Comparison of ENCODE assay signal across 8 cellular contexts in genomic region chr6:6788394-6789020, GRCh38.
DNase-seq lines count a peak whose midpoint lies in the region; ATAC-seq and TF ChIP-seq lines count a peak whose summit lies in the region.

No MANE protein-coding gene starts in this region.

- peak; percentile 80 for ATAC-seq in CD4-positive, alpha-beta T cell (ENCODE audit: poor library complexity)
- ATAC-seq in GM21526 (IDR thresholded peaks at IDR 0.05; ENCODE audit: low FRiP score, unreplicated experiment) (peak; percentile 69), HG03442 (IDR thresholded peaks at IDR 0.05; ENCODE audit: unreplicated experiment) (no peak)
- ATAC-seq in stimulated activated naive CD8-positive, alpha-beta T cell treated with anti-CD3 and anti-CD28 coated beads, Interleukin-15, amount 100 ng/mL, for 72 hours, result peak; percentile 78

- no peak for DNase-seq in CD4-positive, alpha-beta T cell
- peak; percentile 75 for DNase-seq in NCI-H748 (lab: John Stamatoyannopoulos, UW; ENCODE audit: unreplicated experiment)
- no peak for DNase-seq in endothelial cell (ENCODE audit: low spot score)
- DNase-seq in stimulated activated naive CD8-positive, alpha-beta T cell treated with anti-CD3 and anti-CD28 coated beads, Interleukin-15, amount 100 ng/mL, for 72 hours, result no peak
- no peak for DNase-seq in ureter (ENCODE audit: low spot score)
- DNase-seq in mesenchymal stem cell, result no peak

- no peaks in the 10 kb centered on the region for H3K36me3 Mint-ChIP-seq in CD4-positive, alpha-beta T cell (ENCODE audit: low read depth)
- no peaks in the 10 kb centered on the region for H3K36me3 Mint-ChIP-seq in endothelial cell (ENCODE audit: low read depth, unreplicated experiment)

- H2BK5ac ChIP-seq in mesenchymal stem cell (ENCODE audit: low read depth, low read length, poor library complexity, severe bottlenecking), result no peak overlapping the region

- H2AK5ac ChIP-seq in mesenchymal stem cell (ENCODE audit: low read length, severe bottlenecking), result no peak overlapping the region

- no peak overlapping the region for H3K18ac ChIP-seq in mesenchymal stem cell (ENCODE audit: low read depth in 1 of 2, low read length in 2 of 2)

- H3K9me3 ChIP-seq in CD4-positive, alpha-beta T cell (ENCODE audit: control insufficient read depth, low read length), result no peaks in the 10 kb centered on the region
- no peaks in the 10 kb centered on the region for H3K9me3 ChIP-seq in mesenchymal stem cell (ENCODE audit: control insufficient read depth, low read length)

- POLR2A ChIA-PET in CD4-positive, alpha-beta T cell (lab: Charles Lee), result no interaction called here

- H2AFZ ChIP-seq in mesenchymal stem cell (ENCODE audit: low read depth, low read length), result no peak overlapping the region

- no peak overlapping the region for H3K4me3 Mint-ChIP-seq in CD4-positive, alpha-beta T cell
- no peak overlapping the region for H3K4me3 Mint-ChIP-seq in endothelial cell (ENCODE audit: unreplicated experiment)
- H3K4me3 Mint-ChIP-seq in stimulated activated naive CD8-positive, alpha-beta T cell treated with anti-CD3 and anti-CD28 coated beads, Interleukin-15, amount 100 ng/mL, for 72 hours, result no peak overlapping the region

- H3K27ac Mint-ChIP-seq in CD4-positive, alpha-beta T cell, result no peak overlapping the region
- no peak overlapping the region for H3K27ac Mint-ChIP-seq in endothelial cell (ENCODE audit: unreplicated experiment)
- no peak overlapping the region for H3K27ac Mint-ChIP-seq in stimulated activated naive CD8-positive, alpha-beta T cell treated with anti-CD3 and anti-CD28 coated beads, Interleukin-15, amount 100 ng/mL, for 72 hours

- no peak overlapping the region for H3K27ac ChIP-seq in CD4-positive, alpha-beta T cell (ENCODE audit: low read depth, low read length)
- H3K27ac ChIP-seq in mesenchymal stem cell (ENCODE audit: low read length, poor library complexity, severe bottlenecking), result no peak overlapping the region

- no peak overlapping the region for H2BK12ac ChIP-seq in mesenchymal stem cell (ENCODE audit: low read length in 2 of 2)

- H3K14ac ChIP-seq in mesenchymal stem cell (ENCODE audit: low read length in 2 of 2), result no peak overlapping the region

- H3K4ac ChIP-seq in mesenchymal stem cell (ENCODE audit: low read depth in 1 of 2, low read length in 2 of 2), result no peak overlapping the region

- CTCF ChIA-PET in CD4-positive, alpha-beta T cell (lab: Charles Lee), result interaction anchor here (1.0 to 1.1 kb wide), 2 partner anchors 51 to 450 kb away, joined by 3 to 5 read pairs; no protein-coding TSS in a partner anchor

- H3K4me1 Mint-ChIP-seq in CD4-positive, alpha-beta T cell (ENCODE audit: low read depth), result no peaks in the 10 kb centered on the region
- H3K4me1 Mint-ChIP-seq in endothelial cell (ENCODE audit: unreplicated experiment), result peaks cover 17% of the 10 kb centered on the region
- H3K4me1 Mint-ChIP-seq in stimulated activated naive CD8-positive, alpha-beta T cell treated with anti-CD3 and anti-CD28 coated beads, Interleukin-15, amount 100 ng/mL, for 72 hours, result peaks cover 16% of the 10 kb centered on the region

- H3K27me3 Mint-ChIP-seq in CD4-positive, alpha-beta T cell, result no peaks in the 10 kb centered on the region
- peaks cover 3% of the 10 kb centered on the region for H3K27me3 Mint-ChIP-seq in endothelial cell (ENCODE audit: unreplicated experiment)
- no peaks in the 10 kb centered on the region for H3K27me3 Mint-ChIP-seq in stimulated activated naive CD8-positive, alpha-beta T cell treated with anti-CD3 and anti-CD28 coated beads, Interleukin-15, amount 100 ng/mL, for 72 hours

- no peaks in the 10 kb centered on the region for H3K9me3 Mint-ChIP-seq in CD4-positive, alpha-beta T cell
- H3K9me3 Mint-ChIP-seq in endothelial cell (ENCODE audit: unreplicated experiment), result no peaks in the 10 kb centered on the region
- no peaks in the 10 kb centered on the region for H3K9me3 Mint-ChIP-seq in stimulated activated naive CD8-positive, alpha-beta T cell treated with anti-CD3 and anti-CD28 coated beads, Interleukin-15, amount 100 ng/mL, for 72 hours

- peaks cover 5% of the 10 kb centered on the region for H3K4me1 ChIP-seq in mesenchymal stem cell (ENCODE audit: control insufficient read depth, insufficient read depth, low read depth, low read length)

- H2BK15ac ChIP-seq in mesenchymal stem cell (ENCODE audit: low read depth, poor library complexity, severe bottlenecking), result no peak overlapping the region

- no peak overlapping the region for H4K91ac ChIP-seq in mesenchymal stem cell (ENCODE audit: low read length)

- no CpG with 5 or more reads among the region's 4 CpGs for whole genome bisulfite sequencing in mesenchymal stem cell

- no peaks in the 10 kb centered on the region for H3K36me3 ChIP-seq in mesenchymal stem cell (ENCODE audit: control insufficient read depth in 1 of 2, insufficient read depth in 2 of 2, low read depth in 1 of 2, low read length in 2 of 2)

- H3K4me3 ChIP-seq in mesenchymal stem cell (ENCODE audit: insufficient read depth in 1 of 2, low read depth in 1 of 2, low read length in 2 of 2), result no peak overlapping the region

- no peaks in the 10 kb centered on the region for H3K27me3 ChIP-seq in CD4-positive, alpha-beta T cell (ENCODE audit: control insufficient read depth, insufficient read depth, low read length)
- peaks cover 0 to 3% of the 10 kb centered on the region in 2 experiments for H3K27me3 ChIP-seq in mesenchymal stem cell (ENCODE audit: control insufficient read depth in 1 of 2, insufficient read depth in 1 of 2, low read length in 2 of 2)

- H3K23ac ChIP-seq in mesenchymal stem cell (ENCODE audit: low read length in 2 of 2), result no peak overlapping the region

- no peak overlapping the region for H2BK120ac ChIP-seq in mesenchymal stem cell (ENCODE audit: low read depth, low read length)

- no peaks in the 10 kb centered on the region for H3K79me1 ChIP-seq in mesenchymal stem cell (replicated peaks; ENCODE audit: low read length, poor library complexity, severe bottlenecking)

- TF ChIP-seq CTCF in CD4-positive, alpha-beta T cell (IDR thresholded peaks at IDR 0.05), result no peak
- peak; percentile 62 for TF ChIP-seq CTCF in endothelial cell (IDR thresholded peaks at IDR 0.05; ENCODE audit: unreplicated experiment)

- no peak overlapping the region for H4K8ac ChIP-seq in mesenchymal stem cell (ENCODE audit: low read length)

- intact Hi-C loops in CD4-positive, alpha-beta T cell (cut with DNase I, micrococcal nuclease), result loop anchor here in 1 of 2 experiments (10.0 kb wide), 1 partner anchor 456 kb away; no protein-coding TSS in a partner anchor

- no peak overlapping the region for H3K4me2 ChIP-seq in mesenchymal stem cell (ENCODE audit: low read length, poor library complexity, severe bottlenecking)

- H3K9ac ChIP-seq in mesenchymal stem cell (ENCODE audit: low read length), result no peak overlapping the region
